Comparison of ENCODE assay signal across 7 cellular contexts in genomic region chr1:243421784-243422183, GRCh38.
DNase-seq lines count a peak whose midpoint lies in the region; ATAC-seq and TF ChIP-seq lines count a peak whose summit lies in the region.

No MANE protein-coding gene starts in this region.

- H3K4me3 ChIP-seq in fibroblast of villous mesenchyme (ENCODE audit: low read depth, low read length) (peak overlapping the region; percentile 21), skeletal muscle satellite cell (ENCODE audit: low read length) (peak overlapping the region; percentile 28)

- peaks cover 40% of the 10 kb centered on the region for H3K4me1 Mint-ChIP-seq in activated CD8-positive, alpha-beta memory T cell treated with anti-CD3 and anti-CD28 coated beads, Interleukin-2, amount 10 ng/mL, durations not matched to agents 7 days and 5 days

- no peak overlapping the region for H3K9ac ChIP-seq in skeletal muscle satellite cell (ENCODE audit: low read depth, low read length)

- peaks cover 3% of the 10 kb centered on the region for H3K9me3 Mint-ChIP-seq in activated CD8-positive, alpha-beta memory T cell treated with anti-CD3 and anti-CD28 coated beads, Interleukin-2, amount 10 ng/mL, durations not matched to agents 7 days and 5 days (ENCODE audit: low read depth)

- peak; percentile 76 for ATAC-seq in GM18517 (IDR thresholded peaks at IDR 0.05; ENCODE audit: unreplicated experiment)
- ATAC-seq in HG02884 (IDR thresholded peaks at IDR 0.05; ENCODE audit: unreplicated experiment), result peak; percentile 79
- peak; percentile 97 for ATAC-seq in activated CD8-positive, alpha-beta memory T cell treated with anti-CD3 and anti-CD28 coated beads, Interleukin-2, amount 10 ng/mL, durations not matched to agents 7 days and 5 days

- peak; percentile 91 for DNase-seq in NCI-H2171 treated with DMSO at 0.1 percent for 48 hours (lab: John Stamatoyannopoulos, UW)
- DNase-seq in activated CD8-positive, alpha-beta memory T cell treated with anti-CD3 and anti-CD28 coated beads, Interleukin-2, amount 10 ng/mL, durations not matched to agents 7 days and 5 days, result peak; percentile 85
- peak; percentile 82 for DNase-seq in fibroblast of villous mesenchyme (ENCODE audit: low read depth)
- DNase-seq in T-helper 9 cell, result no peak

- peak overlapping the region; percentile 64 for H3K4me2 ChIP-seq in skeletal muscle satellite cell (ENCODE audit: low read length)

- no peaks in the 10 kb centered on the region for H3K9me3 ChIP-seq in skeletal muscle satellite cell (replicated peaks; ENCODE audit: low read length)

- no peak for TF ChIP-seq CTCF in fibroblast of villous mesenchyme (IDR thresholded peaks at IDR 0.05; ENCODE audit: insufficient read depth, low read depth, low read length)

- H3K4me3 Mint-ChIP-seq in activated CD8-positive, alpha-beta memory T cell treated with anti-CD3 and anti-CD28 coated beads, Interleukin-2, amount 10 ng/mL, durations not matched to agents 7 days and 5 days, result peak overlapping the region; percentile 58

- peak overlapping the region; percentile 81 for H3K27ac Mint-ChIP-seq in activated CD8-positive, alpha-beta memory T cell treated with anti-CD3 and anti-CD28 coated beads, Interleukin-2, amount 10 ng/mL, durations not matched to agents 7 days and 5 days

- H3K4me1 ChIP-seq in skeletal muscle satellite cell (ENCODE audit: control insufficient read depth, insufficient read depth, low read length), result peaks cover 4% of the 10 kb centered on the region

- H3K27me3 ChIP-seq in skeletal muscle satellite cell (ENCODE audit: control insufficient read depth, insufficient read depth, low read length), result no peaks in the 10 kb centered on the region

- peaks cover 6% of the 10 kb centered on the region for H3K36me3 ChIP-seq in skeletal muscle satellite cell (ENCODE audit: insufficient read depth, low read length)

- peaks cover 20% of the 10 kb centered on the region for H3K36me3 Mint-ChIP-seq in activated CD8-positive, alpha-beta memory T cell treated with anti-CD3 and anti-CD28 coated beads, Interleukin-2, amount 10 ng/mL, durations not matched to agents 7 days and 5 days

- no peaks in the 10 kb centered on the region for H3K27me3 Mint-ChIP-seq in activated CD8-positive, alpha-beta memory T cell treated with anti-CD3 and anti-CD28 coated beads, Interleukin-2, amount 10 ng/mL, durations not matched to agents 7 days and 5 days

- CTCF ChIA-PET in activated CD8-positive, alpha-beta memory T cell treated with anti-CD3 and anti-CD28 coated beads, Interleukin-2, amount 10 ng/mL, durations not matched to agents 7 days and 5 days (lab: Charles Lee), result interaction anchor here (1.1 to 1.6 kb wide), 3 partner anchors 9 to 13 kb away, joined by 3 to 5 read pairs (median 3); no protein-coding TSS in a partner anchor
